ENCODE assay signal across 27 cellular contexts in the genomic region with DNA sequence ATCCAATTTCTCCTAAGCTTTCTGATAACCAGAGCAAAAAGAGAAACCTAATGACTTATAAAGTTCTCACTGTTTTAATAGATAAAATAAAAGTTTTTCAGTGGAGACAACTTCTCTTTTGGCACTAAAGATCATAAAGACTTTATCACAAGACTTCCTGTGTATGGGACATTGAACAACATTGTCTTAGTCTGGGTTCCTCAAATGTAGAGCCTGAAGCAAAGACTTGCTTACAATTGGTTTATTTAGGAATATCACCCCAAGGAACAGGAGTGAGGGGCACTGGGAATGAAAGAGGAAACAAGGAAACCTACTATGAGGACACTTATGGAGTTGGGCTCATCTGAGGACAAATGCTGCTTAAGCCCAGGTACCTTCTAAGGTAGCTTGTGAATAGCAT.
"Had no signal": no experiment of that assay in that cellular context is flagged by ENCODE, and none has a peak within 500 bp of the region (broad histone marks: within the 10 kb centered on the region; RNA-seq: fewer than 3 reads in every experiment).

No MANE protein-coding gene starts in this region.

- H3K4me3 ChIP-seq: cardiac muscle cell, MG63, SJSA1 had no signal

- H3K36me3 ChIP-seq: brain microvascular endothelial cell, cardiac muscle cell, MG63, SJSA1 had no signal

- H3K4me1 ChIP-seq: SJSA1 had no signal

- H3K27ac ChIP-seq: brain microvascular endothelial cell, cardiac muscle cell, SJSA1, VCaP had no signal

- ATAC-seq: activated T-cell treated with anti-CD3 and anti-CD28 coated beads, Interleukin-2, amount 50 U/mL, for 4 hours; Panc1; SK-N-SH treated with all-trans-retinoic acid at 6 μM for 48 hours had no signal

- DNase-seq: activated CD4-positive, alpha-beta memory T cell treated with anti-CD3 and anti-CD28 coated beads for 36 hours; activated CD4-positive, alpha-beta T cell treated with anti-CD3 and anti-CD28 coated beads, Interleukin-2, amount 10 ng/mL, durations not matched to agents 7 days and 5 days; activated CD4-positive, CD25-positive, alpha-beta regulatory T cell; activated CD8-positive, alpha-beta memory T cell treated with anti-CD3 and anti-CD28 coated beads for 24 hours; activated effector memory CD4-positive, alpha-beta T cell treated with anti-CD3 and anti-CD28 coated beads, Interleukin-2, amount 50 U/mL, for 16 hours; activated naive CD4-positive, alpha-beta T cell treated with Interleukin-2 at 50 U/mL for 16 hours; activated T-cell treated with anti-CD3 and anti-CD28 coated beads, Interleukin-2, amount 50 U/mL, for 4 hours; brain microvascular endothelial cell; MG63; MV-4-11; NCI-H1092 treated with DMSO at 0.1 percent for 48 hours; NCI-H1417 treated with DMSO at 0.1 percent for 48 hours; NCI-H1694; NCI-H2029; NCI-H2107; NCI-H345; NCI-H510A; NCI-H526 treated with DMSO at 0.1 percent for 48 hours; NK-92 treated with Interleukin-12 subunit alpha and Interleukin-12 subunit beta, amount 100 ng/mL, for 24 hours; OCI-M1; RPMI8226; SHP77 had no signal

- H3K9me3 ChIP-seq: MG63, SJSA1 had no signal

- H3K27me3 ChIP-seq: brain microvascular endothelial cell, cardiac muscle cell, MG63, SJSA1 had no signal
